In the genomic region with DNA sequence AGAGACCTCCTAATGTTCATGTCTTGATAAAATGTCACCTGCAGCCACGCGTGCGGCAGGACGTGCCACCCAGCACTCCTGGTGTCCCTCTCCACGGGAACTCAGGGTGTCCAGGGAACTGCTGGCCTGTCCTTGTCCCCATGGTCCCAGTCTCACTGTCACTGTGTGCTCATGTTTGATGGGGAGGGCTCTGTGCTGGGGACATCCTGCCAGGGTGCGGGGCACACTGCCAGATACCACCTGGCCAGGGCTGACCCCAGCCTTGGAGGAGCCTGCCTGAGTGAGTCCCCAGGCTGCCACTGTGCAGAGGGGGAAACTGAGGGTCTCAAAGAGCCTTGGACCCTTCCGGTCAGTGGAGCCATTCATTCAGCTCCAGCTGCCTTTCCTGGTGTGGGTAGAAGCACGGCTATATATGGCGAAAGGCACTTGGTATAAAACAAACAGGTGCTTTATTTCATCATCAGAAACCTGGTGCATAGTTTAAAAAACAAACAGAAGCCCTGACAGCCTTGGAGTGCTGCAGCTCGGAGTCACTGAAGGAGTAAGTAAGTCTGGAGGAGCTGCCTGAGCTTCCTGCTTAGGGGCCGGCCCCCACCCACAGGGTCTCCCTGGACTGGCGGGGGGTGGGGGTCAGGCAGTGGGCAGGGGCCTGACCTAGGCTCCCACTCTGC, we compare ENCODE assay signal across 9 cellular contexts. TPM values are rescaled to one million over a fixed set of nuclear protein-coding genes. Genes with fewer than 3 reads are reported as not detected.
A peak's percentile ranks its signal among the peaks of the same experiment; 100 is the strongest.
DNase-seq lines count a peak whose midpoint lies in the region; ATAC-seq and TF ChIP-seq lines count a peak whose summit lies in the region.
"Had no signal": no experiment of that assay in that cellular context is flagged by ENCODE, and none has a peak within 500 bp of the region (broad histone marks: within the 10 kb centered on the region; RNA-seq: fewer than 3 reads in every experiment).

No MANE protein-coding gene starts in this region.

- H3K27me3 ChIP-seq in left lung (no peaks in the 10 kb centered on the region), suprapubic skin (no peaks in the 10 kb centered on the region), H7 (ENCODE audit: control insufficient read depth, insufficient read depth, low read length) (no peaks in the 10 kb centered on the region)

- H3K27ac Mint-ChIP-seq in WTC11 = peak overlapping the region; percentile 74; the same call in 1 of the 2 replicates

- H3K4me1 ChIP-seq in left lung (peaks cover 29 to 56% of the 10 kb centered on the region in 2 donors), suprapubic skin (peaks cover 36% of the 10 kb centered on the region)

- H3K36me3 Mint-ChIP-seq in WTC11 = peaks cover 30% of the 10 kb centered on the region

- no peak for TF ChIP-seq EP300 in suprapubic skin (IDR thresholded peaks at IDR 0.05)

- H3K9me3 Mint-ChIP-seq in WTC11 = no peaks in the 10 kb centered on the region

- peaks cover 5% of the 10 kb centered on the region for H3K4me1 Mint-ChIP-seq in WTC11

- H3K36me3 ChIP-seq in left lung = peaks cover 0 to 71% of the 10 kb centered on the region in 2 donors
- peaks cover 67% of the 10 kb centered on the region for H3K36me3 ChIP-seq in suprapubic skin
- peaks cover 15% of the 10 kb centered on the region for H3K36me3 ChIP-seq in H7 (replicated peaks; ENCODE audit: control insufficient read depth, insufficient read depth, low read length)

- CTCF ChIA-PET in WTC11 (lab: Charles Lee) = interaction anchor here (0.7 kb wide), 1 partner anchor 19 kb away, joined by 3 read pairs; no protein-coding TSS in a partner anchor

- no peak for TF ChIP-seq POLR2A in suprapubic skin (IDR thresholded peaks at IDR 0.05)

- no peak for TF ChIP-seq CTCF in WTC11 (IDR thresholded peaks at IDR 0.05)
- TF ChIP-seq CTCF in left lung (IDR thresholded peaks at IDR 0.05) = no peak
- no peak for TF ChIP-seq CTCF in suprapubic skin (IDR thresholded peaks at IDR 0.05)

- no peaks in the 10 kb centered on the region for H3K27me3 Mint-ChIP-seq in WTC11 (ENCODE audit: low read depth)

- 90% methylated on average over 9 of the region's 12 CpGs for WGBS in suprapubic skin

- H3K4me3 ChIP-seq in left lung (no peak overlapping the region), suprapubic skin (no peak overlapping the region), H7 (ENCODE audit: insufficient read depth, low read depth, low read length) (no peak overlapping the region)

- no peak overlapping the region for H3K4me3 Mint-ChIP-seq in WTC11

- peak; percentile 15 for DNase-seq in activated T-cell treated with anti-CD3 and anti-CD28 coated beads, Interleukin-2, amount 50 U/mL, for 1 hour
- DNase-seq in activated T-cell treated with anti-CD3 and anti-CD28 coated beads for 4 hours (no peak), WTC11 (ENCODE audit: low spot score) (no peak), left lung (peak in 1 of 2 donors; percentile 31), suprapubic skin (ENCODE audit: low spot score in 2 of 2) (peak; percentile 64 to 76), GM19240 (ENCODE audit: insufficient read length, low spot score) (no peak), AG20443 (ENCODE audit: low spot score) (no peak), H7 (no peak)
- DNase-seq: stimulated activated CD8-positive, alpha-beta memory T cell treated with anti-CD3 and anti-CD28 coated beads, Interleukin-4, amount 100 ng/mL, for 48 hours had no signal

- H3K9me3 ChIP-seq in left lung (no peaks in the 10 kb centered on the region), suprapubic skin (no peaks in the 10 kb centered on the region)

- ATAC-seq in WTC11 (no peak), left lung (peak; percentile 45)

- intact Hi-C loops in left lung (cut with DNase I) = loop anchor here in 1 of 2 donors (10.0 kb wide), 1 partner anchor 165 kb away; no protein-coding TSS in a partner anchor

- H3K27ac ChIP-seq in left lung = peak overlapping the region; percentile 88 to 90
- H3K27ac ChIP-seq in suprapubic skin = peak overlapping the region; percentile 35

- POLR2A ChIA-PET in WTC11 (lab: Charles Lee) = no interaction called here

TF ChIP-seq in WTC11, 78 proteins besides CTCF, POLR2A, EP300 and RAD21 (continues in another document):
- no peak for TF ChIP-seq ESRRA (CRISPR knock-in tag; IDR thresholded peaks at IDR 0.05; ENCODE audit: borderline replicate concordance)
- no peak for TF ChIP-seq CBFB (CRISPR knock-in tag; IDR thresholded peaks at IDR 0.05; ENCODE audit: low read depth)
- TF ChIP-seq, protein P1, sequence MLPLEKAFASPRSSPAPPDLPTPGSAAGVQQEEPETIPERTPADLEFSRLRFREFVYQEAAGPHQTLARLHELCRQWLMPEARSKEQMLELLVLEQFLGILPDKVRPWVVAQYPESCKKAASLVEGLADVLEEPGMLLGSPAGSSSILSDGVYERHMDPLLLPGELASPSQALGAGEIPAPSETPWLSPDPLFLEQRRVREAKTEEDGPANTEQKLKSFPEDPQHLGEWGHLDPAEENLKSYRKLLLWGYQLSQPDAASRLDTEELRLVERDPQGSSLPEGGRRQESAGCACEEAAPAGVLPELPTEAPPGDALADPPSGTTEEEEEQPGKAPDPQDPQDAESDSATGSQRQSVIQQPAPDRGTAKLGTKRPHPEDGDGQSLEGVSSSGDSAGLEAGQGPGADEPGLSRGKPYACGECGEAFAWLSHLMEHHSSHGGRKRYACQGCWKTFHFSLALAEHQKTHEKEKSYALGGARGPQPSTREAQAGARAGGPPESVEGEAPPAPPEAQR (CRISPR knock-in tag; IDR thresholded peaks at IDR 0.05) = no peak
- TF ChIP-seq, protein P2, sequence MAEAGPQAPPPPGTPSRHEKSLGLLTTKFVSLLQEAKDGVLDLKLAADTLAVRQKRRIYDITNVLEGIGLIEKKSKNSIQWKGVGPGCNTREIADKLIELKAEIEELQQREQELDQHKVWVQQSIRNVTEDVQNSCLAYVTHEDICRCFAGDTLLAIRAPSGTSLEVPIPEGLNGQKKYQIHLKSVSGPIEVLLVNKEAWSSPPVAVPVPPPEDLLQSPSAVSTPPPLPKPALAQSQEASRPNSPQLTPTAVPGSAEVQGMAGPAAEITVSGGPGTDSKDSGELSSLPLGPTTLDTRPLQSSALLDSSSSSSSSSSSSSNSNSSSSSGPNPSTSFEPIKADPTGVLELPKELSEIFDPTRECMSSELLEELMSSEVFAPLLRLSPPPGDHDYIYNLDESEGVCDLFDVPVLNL (CRISPR knock-in tag; IDR thresholded peaks at IDR 0.05; ENCODE audit: borderline replicate concordance, low read depth) = no peak
- TF ChIP-seq NFYB (CRISPR knock-in tag; conservative IDR thresholded peaks at IDR 0.05; ENCODE audit: low read depth) = no peak
- no peak for TF ChIP-seq TEAD4 (CRISPR knock-in tag; IDR thresholded peaks at IDR 0.05)
- TF ChIP-seq, protein P3, sequence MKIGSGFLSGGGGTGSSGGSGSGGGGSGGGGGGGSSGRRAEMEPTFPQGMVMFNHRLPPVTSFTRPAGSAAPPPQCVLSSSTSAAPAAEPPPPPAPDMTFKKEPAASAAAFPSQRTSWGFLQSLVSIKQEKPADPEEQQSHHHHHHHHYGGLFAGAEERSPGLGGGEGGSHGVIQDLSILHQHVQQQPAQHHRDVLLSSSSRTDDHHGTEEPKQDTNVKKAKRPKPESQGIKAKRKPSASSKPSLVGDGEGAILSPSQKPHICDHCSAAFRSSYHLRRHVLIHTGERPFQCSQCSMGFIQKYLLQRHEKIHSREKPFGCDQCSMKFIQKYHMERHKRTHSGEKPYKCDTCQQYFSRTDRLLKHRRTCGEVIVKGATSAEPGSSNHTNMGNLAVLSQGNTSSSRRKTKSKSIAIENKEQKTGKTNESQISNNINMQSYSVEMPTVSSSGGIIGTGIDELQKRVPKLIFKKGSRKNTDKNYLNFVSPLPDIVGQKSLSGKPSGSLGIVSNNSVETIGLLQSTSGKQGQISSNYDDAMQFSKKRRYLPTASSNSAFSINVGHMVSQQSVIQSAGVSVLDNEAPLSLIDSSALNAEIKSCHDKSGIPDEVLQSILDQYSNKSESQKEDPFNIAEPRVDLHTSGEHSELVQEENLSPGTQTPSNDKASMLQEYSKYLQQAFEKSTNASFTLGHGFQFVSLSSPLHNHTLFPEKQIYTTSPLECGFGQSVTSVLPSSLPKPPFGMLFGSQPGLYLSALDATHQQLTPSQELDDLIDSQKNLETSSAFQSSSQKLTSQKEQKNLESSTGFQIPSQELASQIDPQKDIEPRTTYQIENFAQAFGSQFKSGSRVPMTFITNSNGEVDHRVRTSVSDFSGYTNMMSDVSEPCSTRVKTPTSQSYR (CRISPR knock-in tag; IDR thresholded peaks at IDR 0.05) = no peak
- TF ChIP-seq, protein P4, sequence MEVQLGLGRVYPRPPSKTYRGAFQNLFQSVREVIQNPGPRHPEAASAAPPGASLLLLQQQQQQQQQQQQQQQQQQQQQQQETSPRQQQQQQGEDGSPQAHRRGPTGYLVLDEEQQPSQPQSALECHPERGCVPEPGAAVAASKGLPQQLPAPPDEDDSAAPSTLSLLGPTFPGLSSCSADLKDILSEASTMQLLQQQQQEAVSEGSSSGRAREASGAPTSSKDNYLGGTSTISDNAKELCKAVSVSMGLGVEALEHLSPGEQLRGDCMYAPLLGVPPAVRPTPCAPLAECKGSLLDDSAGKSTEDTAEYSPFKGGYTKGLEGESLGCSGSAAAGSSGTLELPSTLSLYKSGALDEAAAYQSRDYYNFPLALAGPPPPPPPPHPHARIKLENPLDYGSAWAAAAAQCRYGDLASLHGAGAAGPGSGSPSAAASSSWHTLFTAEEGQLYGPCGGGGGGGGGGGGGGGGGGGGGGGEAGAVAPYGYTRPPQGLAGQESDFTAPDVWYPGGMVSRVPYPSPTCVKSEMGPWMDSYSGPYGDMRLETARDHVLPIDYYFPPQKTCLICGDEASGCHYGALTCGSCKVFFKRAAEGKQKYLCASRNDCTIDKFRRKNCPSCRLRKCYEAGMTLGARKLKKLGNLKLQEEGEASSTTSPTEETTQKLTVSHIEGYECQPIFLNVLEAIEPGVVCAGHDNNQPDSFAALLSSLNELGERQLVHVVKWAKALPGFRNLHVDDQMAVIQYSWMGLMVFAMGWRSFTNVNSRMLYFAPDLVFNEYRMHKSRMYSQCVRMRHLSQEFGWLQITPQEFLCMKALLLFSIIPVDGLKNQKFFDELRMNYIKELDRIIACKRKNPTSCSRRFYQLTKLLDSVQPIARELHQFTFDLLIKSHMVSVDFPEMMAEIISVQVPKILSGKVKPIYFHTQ (CRISPR knock-in tag; IDR thresholded peaks at IDR 0.05) = no peak
- TF ChIP-seq IRF2 (CRISPR knock-in tag; IDR thresholded peaks at IDR 0.05; ENCODE audit: borderline replicate concordance, low read depth) = no peak
- no peak for TF ChIP-seq ZNF423 (CRISPR knock-in tag; IDR thresholded peaks at IDR 0.05)

RNA-seq across cellular contexts. Expression of a gene that starts 32.9 kb away (rescaled TPM):
- total RNA-seq in WTC11 (2021) (33.9 to 39.1 TPM (median 35.7 TPM) in 3 replicates), left lung (10 to 100 TPM; 20.4 to 27.3 TPM), suprapubic skin (10 to 100 TPM; 23.4 to 30.8 (median 27.1) TPM)
- total RNA-seq in H7 (2014; rRNA removed; shearing (Covaris generic)) = 17.3 and 19.2 TPM in 2 replicates

RNA-seq across cellular contexts. Expression of a gene that starts 33.1 kb away (rescaled TPM):
- total RNA-seq in WTC11 (2021) (1.4 to 3.5 TPM (median 1.6 TPM) in 3 replicates), left lung (1 to 10 TPM; 5.3 to 6.8 TPM), suprapubic skin (1 to 10 TPM; 3.3 to 8.0 (median 4.6) TPM)
- 0.48 and 1.9 TPM in 2 replicates for total RNA-seq in H7 (2014; rRNA removed; shearing (Covaris generic))

Comparison
In these comparisons a context has a peak if more than half of its experiments do, and no peak if none do; other contexts are left out.
1. DNase-seq: peak in activated T-cell treated with anti-CD3 and anti-CD28 coated beads, Interleukin-2, amount 50 U/mL, for 1 hour (single experiment) and suprapubic skin (2 of 2); none in activated T-cell treated with anti-CD3 and anti-CD28 coated beads for 4 hours (single experiment), WTC11 (single experiment), GM19240 (single experiment), AG20443 (single experiment) and H7 (single experiment).